ENCODE assay signal across 1 cellular context in genomic region chr14:55807059-55807499, GRCh38.
TF ChIP-seq lines count a peak whose summit lies in the region.

No MANE protein-coding gene starts in this region.

TF ChIP-seq in K562, 482 proteins besides CTCF, POLR2A, EP300 and RAD21 (continued from another document):
- peak; percentile 36; the same call in 1 of the 2 replicates for TF ChIP-seq ETV1 (tag; conservative IDR thresholded peaks at IDR 0.05; ENCODE audit: low read depth)
- TF ChIP-seq ZNF253 (CRISPR knock-in tag; conservative IDR thresholded peaks at IDR 0.05): no peak
- TF ChIP-seq MTA1 (IDR thresholded peaks at IDR 0.05; ENCODE audit: borderline replicate concordance): no peak
- TF ChIP-seq ETV5 (CRISPR knock-in tag; IDR thresholded peaks at IDR 0.05; ENCODE audit: low read depth): no peak
- TF ChIP-seq ZNF3 (CRISPR knock-in tag; IDR thresholded peaks at IDR 0.05): no peak
- TF ChIP-seq SOX6 (IDR thresholded peaks at IDR 0.05): peak; percentile 93
- TF ChIP-seq MAFF (IDR thresholded peaks at IDR 0.05; ENCODE audit: low read length): no peak
- no peak for TF ChIP-seq TRIM24 (IDR thresholded peaks at IDR 0.05)
- TF ChIP-seq CEBPB (tag; IDR thresholded peaks at IDR 0.05): no peak
- TF ChIP-seq DDX20 (tag; IDR thresholded peaks at IDR 0.05; ENCODE audit: low read depth): no peak
- no peak for TF ChIP-seq ZC3H11A (IDR thresholded peaks at IDR 0.05; ENCODE audit: low read depth, low read length)
- peak; percentile 50; the same call in 1 of the 2 replicates for TF ChIP-seq BACH1 (tag; IDR thresholded peaks at IDR 0.05)
- TF ChIP-seq SMAD3 (CRISPR knock-in tag; conservative IDR thresholded peaks at IDR 0.05): no peak
- TF ChIP-seq HDAC8 (tag; IDR thresholded peaks at IDR 0.05): no peak
- TF ChIP-seq BHLHE40 (IDR thresholded peaks at IDR 0.05; ENCODE audit: low read length): peak; percentile 70
- 0 out of 2 replicates have a peak, but pooled peaks have one; percentile 40 for TF ChIP-seq ATF7 (IDR thresholded peaks at IDR 0.05)
- TF ChIP-seq HDAC1 (IDR thresholded peaks at IDR 0.05): 0 out of 4 replicates have a peak, but pooled peaks of 1 of the 2 experiments have one; percentile 21
- TF ChIP-seq SRSF7 (optimal IDR thresholded peaks at IDR 0.05; ENCODE audit: low read depth, low read length): no peak
- no peak for TF ChIP-seq MTA3 (IDR thresholded peaks at IDR 0.05; ENCODE audit: borderline replicate concordance)
- peak in 1 of 2 experiments; percentile 95; a peak in 2 of 4 replicates for TF ChIP-seq RCOR1 (IDR thresholded peaks at IDR 0.05; ENCODE audit: borderline replicate concordance in 1 of 2, low read depth in 2 of 2, low read length in 2 of 2)
- no peak for TF ChIP-seq ZNF354B (CRISPR knock-in tag; IDR thresholded peaks at IDR 0.05)
- no peak for TF ChIP-seq GTF2F1 (IDR thresholded peaks at IDR 0.05; ENCODE audit: low read depth, low read length)
- 0 out of 4 replicates have a peak, but pooled peaks of 1 of the 2 experiments have one; percentile 17 for TF ChIP-seq FOXK2 (conservative IDR thresholded peaks at IDR 0.05 in 1 of 2, IDR thresholded peaks at IDR 0.05 in 1 of 2; ENCODE audit: low read depth in 2 of 2)
- no peak for TF ChIP-seq HSF4 (CRISPR knock-in tag; IDR thresholded peaks at IDR 0.05; ENCODE audit: borderline replicate concordance)
- TF ChIP-seq EWSR1 (IDR thresholded peaks at IDR 0.05; ENCODE audit: borderline replicate concordance, low read depth, partially characterized antibody): no peak
- TF ChIP-seq SMARCC2 (IDR thresholded peaks at IDR 0.05; ENCODE audit: low read depth): no peak
- TF ChIP-seq CHD2 (IDR thresholded peaks at IDR 0.05; ENCODE audit: low read depth, low read length): no peak
TF ChIP-seq in K562: peak in this region for 44.
